ENCODE assay signal across 8 cellular contexts in genomic region chr16:88454315-88455057, GRCh38. TPM values are rescaled to one million over a fixed set of nuclear protein-coding genes. Genes with fewer than 3 reads are reported as not detected.
DNase-seq lines count a peak whose midpoint lies in the region; ATAC-seq, FAIRE-seq and TF ChIP-seq lines count a peak whose summit lies in the region.

No MANE protein-coding gene starts in this region.

- H3K9me3 ChIP-seq in pancreas = no peaks in the 10 kb centered on the region

- peaks cover 0 to 26% (median 16%) of the 10 kb centered on the region in 3 donors for H3K4me1 ChIP-seq in pancreas

- peak overlapping the region; percentile 63 for H3K4me3 ChIP-seq in WI38 (ENCODE audit: low read depth, low read length)
- peak overlapping the region; percentile 64 for H3K4me3 ChIP-seq in epithelial cell of proximal tubule (ENCODE audit: low read depth, low read length)
- peak overlapping the region; percentile 43 to 79 (median 66) for H3K4me3 ChIP-seq in pancreas

- 3 to 4% methylated on average over 42 to 45 of the region's 45 CpGs for WGBS in pancreas, 2 donors

- peak overlapping the region; percentile 49 to 81 (median 68) for H3K27ac ChIP-seq in pancreas

- DNase-seq in activated effector memory CD4-positive, alpha-beta T cell treated with Interleukin-2 at 50 U/mL for 16 hours = peak; percentile 42
- DNase-seq in activated effector memory CD4-positive, alpha-beta T cell treated with anti-CD3 and anti-CD28 coated beads, Interleukin-2, amount 50 U/mL, for 16 hours = no peak
- DNase-seq in epithelial cell of proximal tubule (ENCODE audit: low read depth) = no peak
- peak in 4 of 6 donors; percentile 57 to 73 (median 62) for DNase-seq in pancreas
- DNase-seq in NCI-H2171 treated with DMSO at 0.1 percent for 48 hours (lab: John Stamatoyannopoulos, UW) = no peak

- no peaks in the 10 kb centered on the region for H3K27me3 ChIP-seq in pancreas

- no peak for TF ChIP-seq CTCF in WI38 (IDR thresholded peaks at IDR 0.05; ENCODE audit: low read depth, low read length)
- TF ChIP-seq CTCF in epithelial cell of proximal tubule (conservative IDR thresholded peaks at IDR 0.05; ENCODE audit: low read depth, low read length) = no peak
- no peak for TF ChIP-seq CTCF in pancreas (IDR thresholded peaks at IDR 0.05)

- H3K36me3 ChIP-seq in pancreas = no peaks in the 10 kb centered on the region

- ATAC-seq in pancreas = peak; percentile 2 to 18 (median 10)
- no peak for ATAC-seq in HG02571 (IDR thresholded peaks at IDR 0.05; ENCODE audit: unreplicated experiment)
- no peak for ATAC-seq in GM21619 (IDR thresholded peaks at IDR 0.05; ENCODE audit: unreplicated experiment)

- intact Hi-C loops in pancreas (cut with DNase I) = no loop called here

- no peak for FAIRE-seq in pancreas (lab: Jason Lieb, UNC)

RNA-seq across cellular contexts. Expression of gene ZFPM1, which starts 1.4 kb away (rescaled TPM):
- total RNA-seq in epithelial cell of proximal tubule = 2.1 and 5.7 TPM in 2 replicates
- 10 to 100 TPM; 14.2 to 20.4 (median 19.3) TPM for total RNA-seq in pancreas
- 10 to 100 TPM in 1 of 2 donors, 1 to 10 TPM in 1; 3.6 to 22.5 TPM for polyA plus RNA-seq in pancreas

Comparison
In these comparisons a context has a peak if more than half of its experiments do, and no peak if none do; other contexts are left out.
1. DNase-seq: peak in activated effector memory CD4-positive, alpha-beta T cell treated with Interleukin-2 at 50 U/mL for 16 hours (single experiment) and pancreas (4 of 6); none in activated effector memory CD4-positive, alpha-beta T cell treated with anti-CD3 and anti-CD28 coated beads, Interleukin-2, amount 50 U/mL, for 16 hours (single experiment), epithelial cell of proximal tubule (single experiment) and NCI-H2171 treated with DMSO at 0.1 percent for 48 hours (single experiment).
2. ATAC-seq: peak in pancreas (4 of 4); none in HG02571 (single experiment) and GM21619 (single experiment).
3. Peak in every context shown above with its lines, with median percentiles within 50 percentile points of each other: H3K4me3 ChIP-seq.